22 cellular contexts compared by ENCODE assay signal in genomic region chr10:6098156-6098555, GRCh38. TPM values are rescaled to one million over a fixed set of nuclear protein-coding genes. Genes with fewer than 3 reads are reported as not detected.
DNase-seq lines count a peak whose midpoint lies in the region; ATAC-seq and TF ChIP-seq lines count a peak whose summit lies in the region.
"Had no signal": no experiment of that assay in that cellular context is flagged by ENCODE, and none has a peak within 500 bp of the region (broad histone marks: within the 10 kb centered on the region; RNA-seq: fewer than 3 reads in every experiment).

No MANE protein-coding gene starts in this region.

- H3K4me1 ChIP-seq in CD4-positive, CD25-positive, alpha-beta regulatory T cell (ENCODE audit: control insufficient read depth, insufficient read depth, low read length, poor library complexity, severe bottlenecking): peaks cover 18% of the 10 kb centered on the region

- peaks cover 55% of the 10 kb centered on the region for H3K36me3 Mint-ChIP-seq in activated CD4-positive, alpha-beta T cell treated with anti-CD3 and anti-CD28 coated beads, Interleukin-2, amount 10 ng/mL, durations not matched to agents 24 days and 14 days (ENCODE audit: low read depth)
- H3K36me3 Mint-ChIP-seq in CD4-positive, CD25-positive, alpha-beta regulatory T cell: peaks cover 33% of the 10 kb centered on the region
- H3K36me3 Mint-ChIP-seq in HFFc6 (ENCODE audit: low read depth): peaks cover 8% of the 10 kb centered on the region; the same call in 1 of the 2 replicates
- H3K36me3 Mint-ChIP-seq in glutamatergic neuron (ENCODE audit: unreplicated experiment): no peaks in the 10 kb centered on the region

- intact Hi-C loops in activated CD4-positive, alpha-beta T cell treated with anti-CD3 and anti-CD28 coated beads, Interleukin-2, amount 10 ng/mL, durations not matched to agents 24 days and 14 days (cut with micrococcal nuclease): no loop called here

- no peaks in the 10 kb centered on the region for H3K27me3 ChIP-seq in CD4-positive, CD25-positive, alpha-beta regulatory T cell (ENCODE audit: control insufficient read depth, insufficient read depth, low read length)

- H3K4me3 ChIP-seq in CD4-positive, CD25-positive, alpha-beta regulatory T cell (ENCODE audit: low read depth, low read length): no peak overlapping the region
- H3K4me3 ChIP-seq: SK-N-MC had no signal

- H3K27ac Mint-ChIP-seq in activated CD4-positive, alpha-beta T cell treated with anti-CD3 and anti-CD28 coated beads, Interleukin-2, amount 10 ng/mL, durations not matched to agents 24 days and 14 days: peak overlapping the region; percentile 4
- peak overlapping the region in 2 of 3 donors; percentile 9 to 38 for H3K27ac Mint-ChIP-seq in CD4-positive, CD25-positive, alpha-beta regulatory T cell
- H3K27ac Mint-ChIP-seq in HFFc6: peak overlapping the region; percentile 11; the same call in 1 of the 2 replicates
- H3K27ac Mint-ChIP-seq in glutamatergic neuron (ENCODE audit: unreplicated experiment): peak overlapping the region; percentile 76
- H3K27ac Mint-ChIP-seq: IgD-negative memory B cell had no signal

- H3K27ac ChIP-seq in CD4-positive, CD25-positive, alpha-beta regulatory T cell (ENCODE audit: insufficient read depth, low read length, poor library complexity, severe bottlenecking): no peak overlapping the region
- H3K27ac ChIP-seq: RWPE1, SK-N-MC had no signal

- DNase-seq in activated CD4-positive, alpha-beta T cell treated with anti-CD3 and anti-CD28 coated beads, Interleukin-2, amount 10 ng/mL, durations not matched to agents 24 days and 14 days: no peak
- DNase-seq in activated CD4-positive, alpha-beta T cell treated with anti-CD3 and anti-CD28 coated beads, Interleukin-2, amount 50 U/mL, for 4 hours: no peak
- DNase-seq in CD4-positive, CD25-positive, alpha-beta regulatory T cell: no peak
- DNase-seq in HFFc6 (no peak), glutamatergic neuron (no peak)
- DNase-seq: AML-193; C1 segment of cervical spinal cord; DMS79; NCI-H1105; NCI-H2029 treated with DMSO at 0.1 percent for 48 hours; NCI-H226; NCI-H510A treated with DMSO at 0.1 percent for 48 hours; NCI-H748 treated with DMSO at 0.1 percent for 48 hours; NK-92 treated with Interleukin-12 subunit alpha and Interleukin-12 subunit beta, amount 100 ng/mL, for 24 hours; SHP77 treated with DMSO at 0.1 percent for 48 hours had no signal

- H3K9me3 ChIP-seq in CD4-positive, CD25-positive, alpha-beta regulatory T cell (ENCODE audit: control insufficient read depth in 2 of 2, low read length in 2 of 2): no peaks in the 10 kb centered on the region

- H3K27me3 Mint-ChIP-seq in activated CD4-positive, alpha-beta T cell treated with anti-CD3 and anti-CD28 coated beads, Interleukin-2, amount 10 ng/mL, durations not matched to agents 24 days and 14 days: no peaks in the 10 kb centered on the region
- H3K27me3 Mint-ChIP-seq in CD4-positive, CD25-positive, alpha-beta regulatory T cell: no peaks in the 10 kb centered on the region
- H3K27me3 Mint-ChIP-seq in HFFc6 (ENCODE audit: insufficient read depth): no peaks in the 10 kb centered on the region; the same call in 1 of the 2 replicates
- peaks cover 3% of the 10 kb centered on the region for H3K27me3 Mint-ChIP-seq in glutamatergic neuron (ENCODE audit: unreplicated experiment)
- H3K27me3 Mint-ChIP-seq: IgD-negative memory B cell had no signal

- H3K36me3 ChIP-seq in CD4-positive, CD25-positive, alpha-beta regulatory T cell (ENCODE audit: control insufficient read depth, insufficient read depth, low read length): peaks cover 45% of the 10 kb centered on the region

- no peak overlapping the region for H3K4me3 Mint-ChIP-seq in activated CD4-positive, alpha-beta T cell treated with anti-CD3 and anti-CD28 coated beads, Interleukin-2, amount 10 ng/mL, durations not matched to agents 24 days and 14 days
- no peak overlapping the region for H3K4me3 Mint-ChIP-seq in CD4-positive, CD25-positive, alpha-beta regulatory T cell
- H3K4me3 Mint-ChIP-seq in HFFc6: no peak overlapping the region
- peak overlapping the region; percentile 70 for H3K4me3 Mint-ChIP-seq in glutamatergic neuron (ENCODE audit: unreplicated experiment)
- H3K4me3 Mint-ChIP-seq: IgD-negative memory B cell had no signal

- peaks cover 39% of the 10 kb centered on the region for H3K4me1 Mint-ChIP-seq in activated CD4-positive, alpha-beta T cell treated with anti-CD3 and anti-CD28 coated beads, Interleukin-2, amount 10 ng/mL, durations not matched to agents 24 days and 14 days
- peaks cover 23 to 55% (median 48%) of the 10 kb centered on the region in 4 donors for H3K4me1 Mint-ChIP-seq in CD4-positive, CD25-positive, alpha-beta regulatory T cell
- H3K4me1 Mint-ChIP-seq in HFFc6 (ENCODE audit: low read depth): peaks cover 10% of the 10 kb centered on the region; the same call in 1 of the 2 replicates
- H3K4me1 Mint-ChIP-seq in glutamatergic neuron (ENCODE audit: low read depth, unreplicated experiment): peaks cover 68% of the 10 kb centered on the region

- ATAC-seq in CD4-positive, CD25-positive, alpha-beta regulatory T cell (ENCODE audit: low read depth in 2 of 2): no peak
- ATAC-seq in HG03469 (IDR thresholded peaks at IDR 0.05; ENCODE audit: unreplicated experiment) (no peak), HG02610 (IDR thresholded peaks at IDR 0.05; ENCODE audit: unreplicated experiment) (no peak)

- no peak for TF ChIP-seq CTCF in HFFc6 (IDR thresholded peaks at IDR 0.05)
- no peak for TF ChIP-seq CTCF in glutamatergic neuron (IDR thresholded peaks at IDR 0.05; ENCODE audit: partially characterized antibody, unreplicated experiment)

- no peaks in the 10 kb centered on the region for H3K9me3 Mint-ChIP-seq in activated CD4-positive, alpha-beta T cell treated with anti-CD3 and anti-CD28 coated beads, Interleukin-2, amount 10 ng/mL, durations not matched to agents 24 days and 14 days
- no peaks in the 10 kb centered on the region for H3K9me3 Mint-ChIP-seq in CD4-positive, CD25-positive, alpha-beta regulatory T cell
- no peaks in the 10 kb centered on the region for H3K9me3 Mint-ChIP-seq in HFFc6
- H3K9me3 Mint-ChIP-seq in glutamatergic neuron (ENCODE audit: unreplicated experiment): peaks cover 10% of the 10 kb centered on the region
- H3K9me3 Mint-ChIP-seq: IgD-negative memory B cell had no signal

RNA-seq across cellular contexts. Expression of gene RBM17, which starts 9.3 kb away (rescaled TPM):
- total RNA-seq in activated CD4-positive, alpha-beta T cell treated with anti-CD3 and anti-CD28 coated beads, Interleukin-2, amount 10 ng/mL, durations not matched to agents 24 days and 14 days: 258 and 262 TPM in 2 replicates
- total RNA-seq in CD4-positive, CD25-positive, alpha-beta regulatory T cell: 168 TPM
- polyA plus RNA-seq in CD4-positive, CD25-positive, alpha-beta regulatory T cell: 10 to 100 TPM; 63.6 to 88.2 (median 65.7) TPM
- total RNA-seq in HFFc6 (2021; fragmentation: NEBNext Ultra II Directional; extraction: Animal tissue kit (Norgen Biotek cat#: 25700)): 10 to 100 TPM; 53.4 to 75.2 (median 66.3) TPM
- total RNA-seq in glutamatergic neuron (ENCODE audit: unreplicated experiment): 171 TPM

RNA-seq across cellular contexts. Expression of gene IL2RA, which starts 36.0 kb away (rescaled TPM):
- total RNA-seq in activated CD4-positive, alpha-beta T cell treated with anti-CD3 and anti-CD28 coated beads, Interleukin-2, amount 10 ng/mL, durations not matched to agents 24 days and 14 days: 965 and 989 TPM in 2 replicates
- 220 TPM for total RNA-seq in CD4-positive, CD25-positive, alpha-beta regulatory T cell
- 100 to 1,000 TPM; 159 to 261 (median 179) TPM for polyA plus RNA-seq in CD4-positive, CD25-positive, alpha-beta regulatory T cell
- total RNA-seq in HFFc6 (2021; fragmentation: NEBNext Ultra II Directional; extraction: Animal tissue kit (Norgen Biotek cat#: 25700)): not detected
- total RNA-seq in glutamatergic neuron (ENCODE audit: unreplicated experiment): not detected
- total RNA-seq: A172 had no signal
- polyA plus RNA-seq: AG04450 had no signal

Comparison
In these comparisons a context has a peak if more than half of its experiments do, and no peak if none do; other contexts are left out.
1. H3K27ac Mint-ChIP-seq: peak in every context shown above with its lines; median percentile 76 in glutamatergic neuron; 24 in CD4-positive, CD25-positive, alpha-beta regulatory T cell; 11 in HFFc6; 4 in activated CD4-positive, alpha-beta T cell treated with anti-CD3 and anti-CD28 coated beads, Interleukin-2, amount 10 ng/mL, durations not matched to agents 24 days and 14 days.
2. RNA of gene IL2RA, which starts 36.0 kb away (total RNA-seq): 965 to 989 TPM in activated CD4-positive, alpha-beta T cell treated with anti-CD3 and anti-CD28 coated beads, Interleukin-2, amount 10 ng/mL, durations not matched to agents 24 days and 14 days and 220 TPM in CD4-positive, CD25-positive, alpha-beta regulatory T cell (single experiment); not detected in HFFc6 and not detected in glutamatergic neuron (single experiment); every median in the first group is over 100 times any median in the second.